Comparison of ENCODE assay signal across 1 cellular context in genomic region chr14:104314251-104314941, GRCh38.
TF ChIP-seq lines count a peak whose summit lies in the region.

No MANE protein-coding gene starts in this region.

TF ChIP-seq in HepG2, 621 proteins besides CTCF, POLR2A, EP300 and RAD21 (continued from another document):
- no peak for TF ChIP-seq GLMP (CRISPR knock-in tag; IDR thresholded peaks at IDR 0.05; ENCODE audit: borderline replicate concordance)
- TF ChIP-seq GPN1 (CRISPR knock-in tag; IDR thresholded peaks at IDR 0.05; ENCODE audit: borderline replicate concordance) = no peak
- no peak for TF ChIP-seq ATF3 (CRISPR knock-in tag; IDR thresholded peaks at IDR 0.05)
- no peak for TF ChIP-seq ETS1 (CRISPR knock-in tag; IDR thresholded peaks at IDR 0.05)
- TF ChIP-seq HDAC2 (CRISPR knock-in tag; IDR thresholded peaks at IDR 0.05) = no peak
- TF ChIP-seq ESRRA (CRISPR knock-in tag; IDR thresholded peaks at IDR 0.05; ENCODE audit: low read depth) = no peak
- no peak for TF ChIP-seq ZNF768 (CRISPR knock-in tag; IDR thresholded peaks at IDR 0.05)
- no peak for TF ChIP-seq NCOA2 (CRISPR knock-in tag; IDR thresholded peaks at IDR 0.05)
- no peak for TF ChIP-seq PLSCR1 (CRISPR knock-in tag; IDR thresholded peaks at IDR 0.05; ENCODE audit: borderline replicate concordance)
- no peak for TF ChIP-seq ZNF292 (CRISPR knock-in tag; IDR thresholded peaks at IDR 0.05; ENCODE audit: borderline replicate concordance, low read depth)
- no peak for TF ChIP-seq POLR2AphosphoS2 (IDR thresholded peaks at IDR 0.05; ENCODE audit: low read depth, low read length)
- no peak for TF ChIP-seq XBP1 (CRISPR knock-in tag; IDR thresholded peaks at IDR 0.05)
- TF ChIP-seq ZNF142 (CRISPR knock-in tag; IDR thresholded peaks at IDR 0.05) = no peak
- TF ChIP-seq ZNF33B (CRISPR knock-in tag; IDR thresholded peaks at IDR 0.05) = no peak
- no peak for TF ChIP-seq ZNF143 (CRISPR knock-in tag; IDR thresholded peaks at IDR 0.05)
